In the genomic region with DNA sequence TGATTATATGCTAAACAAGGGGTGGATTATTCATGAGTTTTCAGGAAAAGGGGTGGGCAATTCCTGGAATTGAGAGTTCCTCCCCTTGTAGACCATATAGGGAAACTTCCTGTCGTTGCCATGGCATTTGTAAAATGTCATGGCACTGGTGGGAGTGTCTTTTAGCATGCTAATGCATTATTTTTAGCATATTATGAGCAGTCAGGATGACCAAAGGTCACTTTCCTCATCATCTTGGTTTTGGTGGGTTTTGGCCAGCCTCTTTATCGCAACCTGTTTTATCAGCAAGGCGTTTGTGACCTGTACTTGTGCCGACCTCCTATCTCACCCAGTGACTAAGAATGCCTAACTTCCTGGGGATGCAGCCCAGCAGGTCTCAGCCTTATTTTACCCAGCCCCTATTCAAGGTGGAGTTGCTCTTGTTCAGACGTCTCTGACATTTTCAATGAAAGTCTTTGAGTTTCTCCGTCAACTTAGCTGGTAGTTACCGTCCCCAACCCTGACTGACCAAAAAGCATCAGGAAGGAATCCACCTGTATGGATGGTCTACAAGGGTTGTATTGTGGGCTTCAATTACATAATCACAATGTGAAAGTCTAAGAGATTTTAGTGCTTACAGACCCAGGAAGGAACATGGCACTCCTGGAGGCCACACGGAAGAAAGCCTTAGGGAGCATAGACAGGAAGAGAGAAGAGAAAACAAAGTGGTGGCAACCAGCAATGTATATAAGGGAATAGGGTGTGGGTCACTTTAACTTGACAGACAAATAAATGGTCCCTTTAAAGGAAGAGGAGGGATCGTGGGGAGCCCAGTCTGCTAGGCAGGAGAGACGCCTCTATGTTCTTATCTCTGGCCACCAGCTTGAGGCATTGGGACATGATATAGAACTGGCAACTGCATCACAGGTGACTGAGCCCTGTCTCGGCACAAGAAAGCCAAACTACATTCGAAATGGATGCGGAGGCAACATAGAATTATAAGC, we compare ENCODE assay signal across 1 cellular context.
TF ChIP-seq lines count a peak whose summit lies in the region.

No MANE protein-coding gene starts in this region.

TF ChIP-seq in K562, 482 proteins besides CTCF, POLR2A, EP300 and RAD21 (continued from another document and continues in another):
- TF ChIP-seq MITF (IDR thresholded peaks at IDR 0.05), result 0 out of 2 replicates have a peak, but pooled peaks have one; percentile 44
- TF ChIP-seq, protein P1, sequence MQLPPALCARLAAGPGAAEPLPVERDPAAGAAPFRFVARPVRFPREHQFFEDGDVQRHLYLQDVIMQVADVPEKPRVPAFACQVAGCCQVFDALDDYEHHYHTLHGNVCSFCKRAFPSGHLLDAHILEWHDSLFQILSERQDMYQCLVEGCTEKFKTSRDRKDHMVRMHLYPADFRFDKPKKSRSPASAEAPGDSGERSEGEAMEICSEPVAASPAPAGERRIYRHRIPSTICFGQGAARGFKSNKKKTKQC (CRISPR knock-in tag; IDR thresholded peaks at IDR 0.05), result no peak
- TF ChIP-seq SNIP1 (IDR thresholded peaks at IDR 0.05; ENCODE audit: low read depth), result no peak
- no peak for TF ChIP-seq IRF2 (CRISPR knock-in tag; IDR thresholded peaks at IDR 0.05)
- peak; percentile 58 for TF ChIP-seq EGR1 (conservative IDR thresholded peaks at IDR 0.05)
- TF ChIP-seq, protein P2, sequence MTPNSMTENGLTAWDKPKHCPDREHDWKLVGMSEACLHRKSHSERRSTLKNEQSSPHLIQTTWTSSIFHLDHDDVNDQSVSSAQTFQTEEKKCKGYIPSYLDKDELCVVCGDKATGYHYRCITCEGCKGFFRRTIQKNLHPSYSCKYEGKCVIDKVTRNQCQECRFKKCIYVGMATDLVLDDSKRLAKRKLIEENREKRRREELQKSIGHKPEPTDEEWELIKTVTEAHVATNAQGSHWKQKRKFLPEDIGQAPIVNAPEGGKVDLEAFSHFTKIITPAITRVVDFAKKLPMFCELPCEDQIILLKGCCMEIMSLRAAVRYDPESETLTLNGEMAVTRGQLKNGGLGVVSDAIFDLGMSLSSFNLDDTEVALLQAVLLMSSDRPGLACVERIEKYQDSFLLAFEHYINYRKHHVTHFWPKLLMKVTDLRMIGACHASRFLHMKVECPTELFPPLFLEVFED (CRISPR knock-in tag; conservative IDR thresholded peaks at IDR 0.05), result 0 out of 2 replicates have a peak, but pooled peaks have one; percentile 20
- no peak for TF ChIP-seq ZBTB26 (CRISPR knock-in tag; IDR thresholded peaks at IDR 0.05)
- peak; percentile 91 for TF ChIP-seq ZEB2 (IDR thresholded peaks at IDR 0.05)
- TF ChIP-seq ZNF224 (CRISPR knock-in tag; IDR thresholded peaks at IDR 0.05), result no peak
- TF ChIP-seq MTA3 (IDR thresholded peaks at IDR 0.05; ENCODE audit: borderline replicate concordance), result peak; percentile 57
- no peak for TF ChIP-seq ELF4 (CRISPR knock-in tag; IDR thresholded peaks at IDR 0.05)
- TF ChIP-seq ZNF717 (CRISPR knock-in tag; IDR thresholded peaks at IDR 0.05), result no peak
- TF ChIP-seq COPS2 (conservative IDR thresholded peaks at IDR 0.05), result no peak
- no peak for TF ChIP-seq SRSF7 (optimal IDR thresholded peaks at IDR 0.05; ENCODE audit: low read depth, low read length)
- TF ChIP-seq ZNF699 (CRISPR knock-in tag; IDR thresholded peaks at IDR 0.05; ENCODE audit: insufficient replicate concordance), result no peak
- peak; percentile 43 for TF ChIP-seq HMGN3 (IDR thresholded peaks at IDR 0.05; ENCODE audit: borderline replicate concordance, extremely low read depth, insufficient read length, low read depth, low read length)
- TF ChIP-seq BCL6 (CRISPR knock-in tag; IDR thresholded peaks at IDR 0.05), result no peak
- no peak for TF ChIP-seq ARHGAP35 (IDR thresholded peaks at IDR 0.05; ENCODE audit: partially characterized antibody)
- peak; percentile 64; the same call in 1 of the 2 replicates for TF ChIP-seq TOE1 (IDR thresholded peaks at IDR 0.05; ENCODE audit: borderline replicate concordance)
- no peak for TF ChIP-seq TOE1 (CRISPR knock-in tag; IDR thresholded peaks at IDR 0.05; ENCODE audit: borderline replicate concordance, low read depth)
- no peak for TF ChIP-seq GTF2F1 (IDR thresholded peaks at IDR 0.05; ENCODE audit: low read depth, low read length)
- TF ChIP-seq ZFP36 (IDR thresholded peaks at IDR 0.05; ENCODE audit: low read depth, low read length, partially characterized antibody), result peak; percentile 57
- TF ChIP-seq RFX5 (IDR thresholded peaks at IDR 0.05; ENCODE audit: low read depth, low read length), result 0 out of 2 replicates have a peak, but pooled peaks have one; percentile 30
- 0 out of 2 replicates have a peak, but pooled peaks have one; percentile 20 for TF ChIP-seq MTA1 (IDR thresholded peaks at IDR 0.05; ENCODE audit: borderline replicate concordance)
- TF ChIP-seq ZNF512 (tag; IDR thresholded peaks at IDR 0.05), result no peak
- TF ChIP-seq, protein P3, sequence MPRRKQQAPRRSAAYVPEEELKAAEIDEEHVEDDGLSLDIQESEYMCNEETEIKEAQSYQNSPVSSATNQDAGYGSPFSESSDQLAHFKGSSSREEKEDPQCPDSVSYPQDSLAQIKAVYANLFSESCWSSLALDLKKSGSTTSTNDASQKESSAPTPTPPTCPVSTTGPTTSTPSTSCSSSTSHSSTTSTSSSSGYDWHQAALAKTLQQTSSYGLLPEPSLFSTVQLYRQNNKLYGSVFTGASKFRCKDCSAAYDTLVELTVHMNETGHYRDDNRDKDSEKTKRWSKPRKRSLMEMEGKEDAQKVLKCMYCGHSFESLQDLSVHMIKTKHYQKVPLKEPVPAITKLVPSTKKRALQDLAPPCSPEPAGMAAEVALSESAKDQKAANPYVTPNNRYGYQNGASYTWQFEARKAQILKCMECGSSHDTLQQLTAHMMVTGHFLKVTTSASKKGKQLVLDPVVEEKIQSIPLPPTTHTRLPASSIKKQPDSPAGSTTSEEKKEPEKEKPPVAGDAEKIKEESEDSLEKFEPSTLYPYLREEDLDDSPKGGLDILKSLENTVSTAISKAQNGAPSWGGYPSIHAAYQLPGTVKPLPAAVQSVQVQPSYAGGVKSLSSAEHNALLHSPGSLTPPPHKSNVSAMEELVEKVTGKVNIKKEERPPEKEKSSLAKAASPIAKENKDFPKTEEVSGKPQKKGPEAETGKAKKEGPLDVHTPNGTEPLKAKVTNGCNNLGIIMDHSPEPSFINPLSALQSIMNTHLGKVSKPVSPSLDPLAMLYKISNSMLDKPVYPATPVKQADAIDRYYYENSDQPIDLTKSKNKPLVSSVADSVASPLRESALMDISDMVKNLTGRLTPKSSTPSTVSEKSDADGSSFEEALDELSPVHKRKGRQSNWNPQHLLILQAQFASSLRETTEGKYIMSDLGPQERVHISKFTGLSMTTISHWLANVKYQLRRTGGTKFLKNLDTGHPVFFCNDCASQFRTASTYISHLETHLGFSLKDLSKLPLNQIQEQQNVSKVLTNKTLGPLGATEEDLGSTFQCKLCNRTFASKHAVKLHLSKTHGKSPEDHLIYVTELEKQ (CRISPR knock-in tag; IDR thresholded peaks at IDR 0.05), result no peak
- TF ChIP-seq SIRT6 (IDR thresholded peaks at IDR 0.05; ENCODE audit: low read depth, low read length), result no peak
- TF ChIP-seq ZBTB49 (CRISPR knock-in tag; IDR thresholded peaks at IDR 0.05; ENCODE audit: borderline replicate concordance), result no peak
- no peak for TF ChIP-seq YBX1 (IDR thresholded peaks at IDR 0.05)
- peak; percentile 85 for TF ChIP-seq MEF2D (tag; conservative IDR thresholded peaks at IDR 0.05; ENCODE audit: low read depth)
- peak; percentile 97 for TF ChIP-seq TCF3 (CRISPR knock-in tag; IDR thresholded peaks at IDR 0.05)
- peak; percentile 92 for TF ChIP-seq CBFA2T2 (conservative IDR thresholded peaks at IDR 0.05)
- TF ChIP-seq, protein P4, sequence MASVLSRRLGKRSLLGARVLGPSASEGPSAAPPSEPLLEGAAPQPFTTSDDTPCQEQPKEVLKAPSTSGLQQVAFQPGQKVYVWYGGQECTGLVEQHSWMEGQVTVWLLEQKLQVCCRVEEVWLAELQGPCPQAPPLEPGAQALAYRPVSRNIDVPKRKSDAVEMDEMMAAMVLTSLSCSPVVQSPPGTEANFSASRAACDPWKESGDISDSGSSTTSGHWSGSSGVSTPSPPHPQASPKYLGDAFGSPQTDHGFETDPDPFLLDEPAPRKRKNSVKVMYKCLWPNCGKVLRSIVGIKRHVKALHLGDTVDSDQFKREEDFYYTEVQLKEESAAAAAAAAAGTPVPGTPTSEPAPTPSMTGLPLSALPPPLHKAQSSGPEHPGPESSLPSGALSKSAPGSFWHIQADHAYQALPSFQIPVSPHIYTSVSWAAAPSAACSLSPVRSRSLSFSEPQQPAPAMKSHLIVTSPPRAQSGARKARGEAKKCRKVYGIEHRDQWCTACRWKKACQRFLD (CRISPR knock-in tag; IDR thresholded peaks at IDR 0.05), result peak; percentile 69
- TF ChIP-seq ZNF584 (CRISPR knock-in tag; IDR thresholded peaks at IDR 0.05; ENCODE audit: low read depth), result 0 out of 2 replicates have a peak, but pooled peaks have one; percentile 42
- TF ChIP-seq ZNF445 (CRISPR knock-in tag; IDR thresholded peaks at IDR 0.05; ENCODE audit: low read depth), result no peak
- peak; percentile 65; the same call in 1 of the 2 replicates for TF ChIP-seq CREB1 (IDR thresholded peaks at IDR 0.05)
- TF ChIP-seq CREB1 (CRISPR knock-in tag; IDR thresholded peaks at IDR 0.05), result 0 out of 2 replicates have a peak, but pooled peaks have one; percentile 9
- no peak for TF ChIP-seq LARP7 (IDR thresholded peaks at IDR 0.05)
- TF ChIP-seq RB1 (IDR thresholded peaks at IDR 0.05; ENCODE audit: low read depth), result no peak
- peak; percentile 38; the same call in 1 of the 2 replicates for TF ChIP-seq NFE2 (IDR thresholded peaks at IDR 0.05; ENCODE audit: low read depth)
- peak; percentile 91 for TF ChIP-seq MTA2 (IDR thresholded peaks at IDR 0.05; ENCODE audit: low read depth)
- TF ChIP-seq NONO (IDR thresholded peaks at IDR 0.05; ENCODE audit: low read depth in 2 of 2, low read length in 1 of 2), result no peak
- TF ChIP-seq TAF9B (IDR thresholded peaks at IDR 0.05; ENCODE audit: partially characterized antibody), result no peak
- TF ChIP-seq SREBF2 (CRISPR knock-in tag; IDR thresholded peaks at IDR 0.05), result no peak
- no peak for TF ChIP-seq ZNF785 (CRISPR knock-in tag; IDR thresholded peaks at IDR 0.05)
- 0 out of 2 replicates have a peak, but pooled peaks have one; percentile 33 for TF ChIP-seq ZBTB2 (IDR thresholded peaks at IDR 0.05)
